18 cellular contexts compared by ENCODE assay signal in the genomic region with DNA sequence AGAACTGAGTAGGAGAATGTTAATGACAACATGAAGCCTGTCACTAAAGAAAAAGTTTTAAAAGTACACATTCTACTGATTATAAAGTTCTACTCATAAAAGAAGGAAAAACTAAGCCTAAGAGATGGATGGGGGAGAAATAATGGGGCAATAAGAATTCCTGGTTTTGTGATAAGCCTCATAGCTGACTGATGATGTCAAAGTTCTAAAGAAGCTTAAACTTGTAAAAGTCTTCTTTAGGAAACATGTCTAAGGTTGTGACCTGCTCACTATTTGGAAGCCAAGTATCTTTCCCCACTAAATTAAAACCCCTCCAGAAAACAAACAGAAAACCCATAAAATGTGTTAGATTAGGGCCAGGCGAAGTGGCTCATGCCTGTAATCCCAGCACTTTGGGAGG.
DNase-seq lines count a peak whose midpoint lies in the region; ATAC-seq and TF ChIP-seq lines count a peak whose summit lies in the region.
"Had no signal": no experiment of that assay in that cellular context is flagged by ENCODE, and none has a peak within 500 bp of the region (broad histone marks: within the 10 kb centered on the region; RNA-seq: fewer than 3 reads in every experiment).

No MANE protein-coding gene starts in this region.

- peak overlapping the region; percentile 7 for H3K4me2 ChIP-seq in GM23248 (ENCODE audit: unreplicated experiment)
- peak overlapping the region; percentile 0 for H3K4me2 ChIP-seq in smooth muscle cell

- H3K4me1 ChIP-seq in GM23248 (ENCODE audit: insufficient read depth) (peaks cover 6% of the 10 kb centered on the region; the same call in 1 of the 2 replicates), smooth muscle cell (ENCODE audit: low read depth) (no peaks in the 10 kb centered on the region)
- H3K4me1 ChIP-seq: Peyer's patch, SJCRH30 had no signal

- 95 to 100% methylated on average over 1 of the region's 1 CpG for WGBS in GM23248 (ENCODE audit: low coverage in 1 of 2, low lambda C conversion rate in 2 of 2, missing lambda C conversion rate in 2 of 2), 2 experiments
- WGBS in smooth muscle cell (ENCODE audit: low lambda C conversion rate): 36% methylated on average over 1 of the region's 1 CpG

- no peaks in the 10 kb centered on the region for H3F3A ChIP-seq in GM23248 (ENCODE audit: insufficient read depth)
- H3F3A ChIP-seq in smooth muscle cell (ENCODE audit: low read depth): no peaks in the 10 kb centered on the region

- no peaks in the 10 kb centered on the region for H3K9me2 ChIP-seq in GM23248 (ENCODE audit: insufficient read depth)

- H3K79me2 ChIP-seq in GM23248 (ENCODE audit: insufficient read depth): no peaks in the 10 kb centered on the region
- no peaks in the 10 kb centered on the region for H3K79me2 ChIP-seq in smooth muscle cell (ENCODE audit: low read depth)

- no peak for ATAC-seq in GM21619 (IDR thresholded peaks at IDR 0.05; ENCODE audit: unreplicated experiment)
- ATAC-seq in HG02588 (IDR thresholded peaks at IDR 0.05; ENCODE audit: unreplicated experiment): no peak

- H3K9ac ChIP-seq in GM23248: no peak overlapping the region
- H3K9ac ChIP-seq in smooth muscle cell (ENCODE audit: low read depth): no peak overlapping the region

- H3K9me3 ChIP-seq in GM23248 (ENCODE audit: low read depth) (no peaks in the 10 kb centered on the region), smooth muscle cell (replicated peaks; ENCODE audit: low read depth) (no peaks in the 10 kb centered on the region)
- H3K9me3 ChIP-seq: Peyer's patch, SJCRH30 had no signal

- H2AFZ ChIP-seq in GM23248 (no peak overlapping the region), smooth muscle cell (ENCODE audit: low read depth) (no peak overlapping the region)

- DNase-seq in AG20443 (ENCODE audit: low spot score): peak; percentile 15
- DNase-seq in GM23248: no peak
- peak; percentile 47 for DNase-seq in fibroblast of the aortic adventitia (ENCODE audit: low read depth)
- no peak for DNase-seq in smooth muscle cell (lab: John Stamatoyannopoulos, UW; ENCODE audit: unreplicated experiment)
- no peak for DNase-seq in D341Med (ENCODE audit: low spot score)
- DNase-seq: DMS79, GOT3, HCEC 1CT, MV-4-11, NCI-H1105 treated with DMSO at 0.1 percent for 48 hours, NCI-H2029 treated with DMSO at 0.1 percent for 48 hours, NCI-H345, NCI-H524, NCI-H82, Peyer's patch, SJCRH30 had no signal

- H4K20me1 ChIP-seq in GM23248 (ENCODE audit: insufficient read depth): no peaks in the 10 kb centered on the region
- H4K20me1 ChIP-seq in smooth muscle cell (ENCODE audit: low read depth): no peaks in the 10 kb centered on the region

- in situ Hi-C loops in GM23248 (cut with MboI): no loop called here

- H3K27me3 ChIP-seq in GM23248 (replicated peaks; ENCODE audit: insufficient read depth) (no peaks in the 10 kb centered on the region), smooth muscle cell (ENCODE audit: low read depth) (no peaks in the 10 kb centered on the region)
- H3K27me3 ChIP-seq: Peyer's patch, SJCRH30 had no signal

- TF ChIP-seq CTCF in fibroblast of the aortic adventitia (IDR thresholded peaks at IDR 0.05; ENCODE audit: insufficient read depth, low read length) (no peak), smooth muscle cell (IDR thresholded peaks at IDR 0.05; ENCODE audit: borderline replicate concordance, insufficient read depth, poor library complexity, severe bottlenecking) (no peak)

- no peak overlapping the region for H3K27ac ChIP-seq in GM23248
- no peak overlapping the region for H3K27ac ChIP-seq in smooth muscle cell (ENCODE audit: low read depth)
- H3K27ac ChIP-seq: Peyer's patch, SJCRH30 had no signal

- H3K4me3 ChIP-seq in GM23248 (no peak overlapping the region), fibroblast of the aortic adventitia (ENCODE audit: low read depth, low read length) (no peak overlapping the region), smooth muscle cell (no peak overlapping the region)
- H3K4me3 ChIP-seq: Peyer's patch, SJCRH30 had no signal

- H3K36me3 ChIP-seq in GM23248 (ENCODE audit: low read depth): no peaks in the 10 kb centered on the region
- no peaks in the 10 kb centered on the region for H3K36me3 ChIP-seq in smooth muscle cell (ENCODE audit: low read depth)
- H3K36me3 ChIP-seq: Peyer's patch, SJCRH30 had no signal

Comparison
In these comparisons a context has a peak if more than half of its experiments do, and no peak if none do; other contexts are left out.
1. DNase-seq: peak in AG20443 (single experiment) and fibroblast of the aortic adventitia (single experiment); none in GM23248 (single experiment), smooth muscle cell (single experiment) and D341Med (single experiment).